2 cellular contexts compared by ENCODE assay signal in the genomic region with DNA sequence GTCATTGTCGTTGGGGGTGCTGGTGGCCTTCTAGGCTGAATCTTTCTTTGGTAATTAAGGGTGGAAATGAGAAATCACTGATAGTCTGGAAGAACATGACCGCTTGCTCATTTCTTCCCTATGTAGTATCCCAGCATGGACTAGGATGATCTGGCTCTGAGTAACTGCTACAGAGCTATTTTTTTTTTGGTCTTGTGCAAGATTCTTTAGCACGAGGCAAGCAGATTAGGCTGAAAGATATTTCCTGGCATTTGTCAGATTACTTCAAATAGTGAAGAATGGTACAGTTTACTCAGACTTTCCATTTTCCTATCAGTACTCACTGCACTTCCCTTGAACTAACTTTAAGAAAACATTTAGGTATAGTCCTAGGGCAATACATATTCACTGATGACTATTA.
TF ChIP-seq lines count a peak whose summit lies in the region.

No MANE protein-coding gene starts in this region.

TF ChIP-seq in endothelial cell of umbilical vein, 7 proteins besides CTCF, POLR2A, EP300 and RAD21 (continued from another document):
- TF ChIP-seq JUN (IDR thresholded peaks at IDR 0.05; ENCODE audit: borderline replicate concordance, insufficient read depth, insufficient read length, low read depth) = peak; percentile 41
TF ChIP-seq in endothelial cell of umbilical vein: peak in this region for 4.

TF ChIP-seq in HEK293T, 16 proteins besides CTCF, POLR2A, EP300 and RAD21 (continued from another document):
- TF ChIP-seq CTBP1 (IDR thresholded peaks at IDR 0.05; ENCODE audit: borderline replicate concordance) (no peak), TARDBP (IDR thresholded peaks at IDR 0.05) (no peak), SUZ12 (IDR thresholded peaks at IDR 0.05) (no peak), L3MBTL2 (conservative IDR thresholded peaks at IDR 0.05) (no peak), BHLHE40 (IDR thresholded peaks at IDR 0.05; ENCODE audit: borderline replicate concordance) (no peak), SP1 (IDR thresholded peaks at IDR 0.05) (no peak), HDGF (IDR thresholded peaks at IDR 0.05; ENCODE audit: borderline replicate concordance) (no peak), FOXA1 (IDR thresholded peaks at IDR 0.05) (no peak)
